In genomic region chr14:92503756-92504491, GRCh38 we compare ENCODE assay signal across 10 cellular contexts. TPM values are rescaled to one million over a fixed set of nuclear protein-coding genes. Genes with fewer than 3 reads are reported as not detected.
DNase-seq lines count a peak whose midpoint lies in the region; ATAC-seq and TF ChIP-seq lines count a peak whose summit lies in the region.
"Had no signal": no experiment of that assay in that cellular context is flagged by ENCODE, and none has a peak within 500 bp of the region (broad histone marks: within the 10 kb centered on the region; RNA-seq: fewer than 3 reads in every experiment).

No MANE protein-coding gene starts in this region.

- H3K4me1 Mint-ChIP-seq in dendritic cell treated with granulocyte-macrophage colony-stimulating factor and Interleukin-4, amounts not matched to agents 40 ng/mL and 50 ng/mL, for 4 days (ENCODE audit: low read depth) = peaks cover 59% of the 10 kb centered on the region
- peaks cover 42% of the 10 kb centered on the region for H3K4me1 Mint-ChIP-seq in memory B cell
- peaks cover 17% of the 10 kb centered on the region for H3K4me1 Mint-ChIP-seq in CD8-positive, alpha-beta T cell (ENCODE audit: low read depth)

- no peaks in the 10 kb centered on the region for H3K9me3 ChIP-seq in CD8-positive, alpha-beta T cell (ENCODE audit: low read length)
- H3K9me3 ChIP-seq: tibial nerve had no signal

- TF ChIP-seq CTCF in C4-2B (conservative IDR thresholded peaks at IDR 0.05) = no peak
- TF ChIP-seq CTCF in LNCaP clone FGC (IDR thresholded peaks at IDR 0.05; ENCODE audit: control insufficient read depth, extremely low read depth, insufficient read depth) = no peak
- no peak for TF ChIP-seq CTCF in CD8-positive, alpha-beta T cell (IDR thresholded peaks at IDR 0.05)

- intact Hi-C loops in dendritic cell treated with granulocyte-macrophage colony-stimulating factor and Interleukin-4, amounts not matched to agents 40 ng/mL and 50 ng/mL, for 4 days (cut with micrococcal nuclease) = no loop called here
- intact Hi-C loops in CD8-positive, alpha-beta T cell (cut with DNase I, micrococcal nuclease) = no loop called here

- H3K4me1 ChIP-seq in CD8-positive, alpha-beta T cell (ENCODE audit: insufficient read depth, low read length) = peaks cover 15% of the 10 kb centered on the region

- CTCF ChIA-PET in CD8-positive, alpha-beta T cell (lab: Charles Lee) = interaction anchor here (1.3 kb wide), 1 partner anchor 99 kb away, joined by 3 read pairs; no protein-coding TSS in a partner anchor

- H3K4me3 Mint-ChIP-seq in dendritic cell treated with granulocyte-macrophage colony-stimulating factor and Interleukin-4, amounts not matched to agents 40 ng/mL and 50 ng/mL, for 4 days = no peak overlapping the region
- H3K4me3 Mint-ChIP-seq in memory B cell = no peak overlapping the region
- H3K4me3 Mint-ChIP-seq in CD8-positive, alpha-beta T cell = no peak overlapping the region

- no peak overlapping the region for H3K4me3 ChIP-seq in LNCaP clone FGC (ENCODE audit: low read depth, low read length)
- H3K4me3 ChIP-seq in CD8-positive, alpha-beta T cell (ENCODE audit: low read depth, low read length) = no peak overlapping the region
- H3K4me3 ChIP-seq: tibial nerve had no signal

- peak overlapping the region; percentile 72 for H3K27ac Mint-ChIP-seq in dendritic cell treated with granulocyte-macrophage colony-stimulating factor and Interleukin-4, amounts not matched to agents 40 ng/mL and 50 ng/mL, for 4 days
- peak overlapping the region; percentile 6 for H3K27ac Mint-ChIP-seq in memory B cell
- H3K27ac Mint-ChIP-seq in CD8-positive, alpha-beta T cell = no peak overlapping the region

- no peaks in the 10 kb centered on the region for H3K36me3 ChIP-seq in CD8-positive, alpha-beta T cell (ENCODE audit: insufficient read depth, low read length)
- H3K36me3 ChIP-seq: tibial nerve had no signal

- peak; percentile 64 for DNase-seq in LNCaP clone FGC (ENCODE audit: low read depth)
- DNase-seq in memory B cell (ENCODE audit: low spot score in 2 of 2) = no peak
- DNase-seq in GOT3 (lab: John Stamatoyannopoulos, UW) = no peak
- no peak for DNase-seq in activated CD4-positive, alpha-beta T cell treated with anti-CD3 and anti-CD28 coated beads, Interleukin-2, amount 50 U/mL, for 1 hour
- DNase-seq in OCI-M2 (lab: John Stamatoyannopoulos, UW; ENCODE audit: unreplicated experiment) = no peak
- DNase-seq in CD8-positive, alpha-beta T cell = no peak
- DNase-seq: activated naive CD4-positive, alpha-beta T cell treated with Interleukin-2 at 50 U/mL for 16 hours had no signal

- H3K9me3 Mint-ChIP-seq in dendritic cell treated with granulocyte-macrophage colony-stimulating factor and Interleukin-4, amounts not matched to agents 40 ng/mL and 50 ng/mL, for 4 days = no peaks in the 10 kb centered on the region
- no peaks in the 10 kb centered on the region for H3K9me3 Mint-ChIP-seq in memory B cell
- no peaks in the 10 kb centered on the region for H3K9me3 Mint-ChIP-seq in CD8-positive, alpha-beta T cell

- H3K27me3 Mint-ChIP-seq in dendritic cell treated with granulocyte-macrophage colony-stimulating factor and Interleukin-4, amounts not matched to agents 40 ng/mL and 50 ng/mL, for 4 days = peaks cover 19% of the 10 kb centered on the region
- no peaks in the 10 kb centered on the region for H3K27me3 Mint-ChIP-seq in memory B cell
- H3K27me3 Mint-ChIP-seq in CD8-positive, alpha-beta T cell (ENCODE audit: low read depth) = no peaks in the 10 kb centered on the region

- H3K36me3 Mint-ChIP-seq in dendritic cell treated with granulocyte-macrophage colony-stimulating factor and Interleukin-4, amounts not matched to agents 40 ng/mL and 50 ng/mL, for 4 days (ENCODE audit: low read depth) = peaks cover 11% of the 10 kb centered on the region
- no peaks in the 10 kb centered on the region for H3K36me3 Mint-ChIP-seq in memory B cell
- no peaks in the 10 kb centered on the region for H3K36me3 Mint-ChIP-seq in CD8-positive, alpha-beta T cell

- H3K27ac ChIP-seq in C4-2B = peak overlapping the region; percentile 9; the same call in 1 of the 2 replicates
- no peak overlapping the region for H3K27ac ChIP-seq in CD8-positive, alpha-beta T cell (ENCODE audit: low read depth, low read length)
- H3K27ac ChIP-seq: tibial nerve had no signal

- H3K27me3 ChIP-seq in CD8-positive, alpha-beta T cell (ENCODE audit: insufficient read depth, low read length) = no peaks in the 10 kb centered on the region
- H3K27me3 ChIP-seq: tibial nerve had no signal

- POLR2A ChIA-PET in CD8-positive, alpha-beta T cell (lab: Charles Lee) = interaction anchor here (1.0 kb wide), 1 partner anchor 35 kb away, joined by 3 read pairs; no protein-coding TSS in a partner anchor

- ATAC-seq in memory B cell (ENCODE audit: low read depth) = no peak
- no peak for ATAC-seq in CD8-positive, alpha-beta T cell

RNA-seq across cellular contexts. Expression of gene RIN3, which starts 9.7 kb away (rescaled TPM):
- 10 to 100 TPM; 82.4 to 82.7 TPM for total RNA-seq in CD8-positive, alpha-beta T cell
